In genomic region chr19:12092065-12092867, GRCh38 we compare ENCODE assay signal across 8 cellular contexts. TPM values are rescaled to one million over a fixed set of nuclear protein-coding genes. Genes with fewer than 3 reads are reported as not detected.
DNase-seq lines count a peak whose midpoint lies in the region; ATAC-seq, FAIRE-seq and TF ChIP-seq lines count a peak whose summit lies in the region.

No MANE protein-coding gene starts in this region.

- peaks cover 2 to 4% of the 10 kb centered on the region in 2 donors for H3K9me3 Mint-ChIP-seq in activated T-cell treated with anti-CD3 and anti-CD28 coated beads, Interleukin-2, amount 50 U/mL, for 72 hours
- H3K9me3 Mint-ChIP-seq in naive B cell, result peaks cover 0 to 4% (median 0%) of the 10 kb centered on the region in 7 donors
- no peaks in the 10 kb centered on the region for H3K9me3 Mint-ChIP-seq in stimulated activated effector memory CD8-positive, alpha-beta T cell treated with anti-CD3 and anti-CD28 coated beads, Interleukin-12 subunit alpha, Interleukin-12 subunit beta, amount 100 ng/mL, for 72 hours

- TF ChIP-seq CTCF in fibroblast of the aortic adventitia (IDR thresholded peaks at IDR 0.05; ENCODE audit: insufficient read depth, low read length), result no peak

- no peak overlapping the region for H3K27ac Mint-ChIP-seq in activated T-cell treated with anti-CD3 and anti-CD28 coated beads, Interleukin-2, amount 50 U/mL, for 72 hours
- peak overlapping the region; percentile 37 to 94 (median 74) for H3K27ac Mint-ChIP-seq in naive B cell
- peak overlapping the region; percentile 53 for H3K27ac Mint-ChIP-seq in stimulated activated effector memory CD8-positive, alpha-beta T cell treated with anti-CD3 and anti-CD28 coated beads, Interleukin-12 subunit alpha, Interleukin-12 subunit beta, amount 100 ng/mL, for 72 hours

- ATAC-seq in activated T-cell treated with anti-CD3 and anti-CD28 coated beads, Interleukin-2, amount 50 U/mL, for 72 hours (replicated peaks in 1 of 2), result peak; percentile 82 to 84
- ATAC-seq in naive B cell (ENCODE audit: low read depth in 2 of 2), result peak; percentile 82 to 83
- peak; percentile 84 for ATAC-seq in stimulated activated effector memory CD8-positive, alpha-beta T cell treated with anti-CD3 and anti-CD28 coated beads, Interleukin-12 subunit alpha, Interleukin-12 subunit beta, amount 100 ng/mL, for 72 hours

- H3K4me1 Mint-ChIP-seq in activated T-cell treated with anti-CD3 and anti-CD28 coated beads, Interleukin-2, amount 50 U/mL, for 72 hours (ENCODE audit: low read depth), result peaks cover 34% of the 10 kb centered on the region
- H3K4me1 Mint-ChIP-seq in naive B cell, result peaks cover 10 to 22% (median 18%) of the 10 kb centered on the region in 3 donors
- peaks cover 5% of the 10 kb centered on the region for H3K4me1 Mint-ChIP-seq in stimulated activated effector memory CD8-positive, alpha-beta T cell treated with anti-CD3 and anti-CD28 coated beads, Interleukin-12 subunit alpha, Interleukin-12 subunit beta, amount 100 ng/mL, for 72 hours

- peak; percentile 75 for FAIRE-seq in GM19239 (lab: Jason Lieb, UNC)

- DNase-seq in 8988T, result peak; percentile 75
- peak; percentile 66 for DNase-seq in GM19239 (ENCODE audit: insufficient read length, low spot score)
- DNase-seq in NCI-H82 treated with DMSO at 0.1 percent for 48 hours (lab: John Stamatoyannopoulos, UW; ENCODE audit: unreplicated experiment), result peak; percentile 3
- DNase-seq in activated T-cell treated with anti-CD3 and anti-CD28 coated beads, Interleukin-2, amount 50 U/mL, for 72 hours, result peak; percentile 75 to 81
- peak; percentile 79 for DNase-seq in fibroblast of the aortic adventitia (ENCODE audit: low read depth)
- peak; percentile 36 for DNase-seq in naive B cell
- peak; percentile 13 to 74 for DNase-seq in stimulated activated effector memory CD8-positive, alpha-beta T cell treated with anti-CD3 and anti-CD28 coated beads, Interleukin-12 subunit alpha, Interleukin-12 subunit beta, amount 100 ng/mL, for 72 hours (ENCODE audit: low spot score in 2 of 2)
- DNase-seq in NCI-H2107 treated with DMSO at 0.1 percent for 48 hours (lab: John Stamatoyannopoulos, UW; ENCODE audit: unreplicated experiment), result no peak

- H3K27me3 Mint-ChIP-seq in activated T-cell treated with anti-CD3 and anti-CD28 coated beads, Interleukin-2, amount 50 U/mL, for 72 hours (ENCODE audit: low read depth), result no peaks in the 10 kb centered on the region
- peaks cover 0 to 5% (median 0%) of the 10 kb centered on the region in 3 donors for H3K27me3 Mint-ChIP-seq in naive B cell

- H3K4me3 Mint-ChIP-seq in activated T-cell treated with anti-CD3 and anti-CD28 coated beads, Interleukin-2, amount 50 U/mL, for 72 hours, result peak overlapping the region; percentile 74 to 91
- H3K4me3 Mint-ChIP-seq in naive B cell, result peak overlapping the region; percentile 82 to 93 (median 88)
- H3K4me3 Mint-ChIP-seq in stimulated activated effector memory CD8-positive, alpha-beta T cell treated with anti-CD3 and anti-CD28 coated beads, Interleukin-12 subunit alpha, Interleukin-12 subunit beta, amount 100 ng/mL, for 72 hours, result peak overlapping the region; percentile 64

- H3K36me3 Mint-ChIP-seq in activated T-cell treated with anti-CD3 and anti-CD28 coated beads, Interleukin-2, amount 50 U/mL, for 72 hours (ENCODE audit: insufficient read depth in 2 of 2), result peaks cover 7 to 22% of the 10 kb centered on the region in 2 donors
- H3K36me3 Mint-ChIP-seq in naive B cell, result no peaks in the 10 kb centered on the region
- H3K36me3 Mint-ChIP-seq in stimulated activated effector memory CD8-positive, alpha-beta T cell treated with anti-CD3 and anti-CD28 coated beads, Interleukin-12 subunit alpha, Interleukin-12 subunit beta, amount 100 ng/mL, for 72 hours, result no peaks in the 10 kb centered on the region

- H3K4me3 ChIP-seq in fibroblast of the aortic adventitia (ENCODE audit: low read depth, low read length), result peak overlapping the region; percentile 75

RNA-seq across cellular contexts. Expression of gene ZNF844, which starts 27.7 kb away (rescaled TPM):
- 1 to 10 TPM; 3.6 to 8.4 TPM for total RNA-seq in activated T-cell treated with anti-CD3 and anti-CD28 coated beads, Interleukin-2, amount 50 U/mL, for 72 hours
- 2.0 and 11.1 TPM in 2 replicates for total RNA-seq in fibroblast of the aortic adventitia (ENCODE audit: low replicate concordance)
- 10 to 100 TPM in 5 of 6 donors, 1 to 10 TPM in 1; 6.5 to 44.1 (median 19.2) TPM for polyA plus RNA-seq in naive B cell (ENCODE audit: low read depth in 6 of 6)

RNA-seq across cellular contexts. Expression of gene ZNF878, which starts 39.5 kb away (rescaled TPM):
- under 1 TPM; 0.39 to 0.55 TPM for total RNA-seq in activated T-cell treated with anti-CD3 and anti-CD28 coated beads, Interleukin-2, amount 50 U/mL, for 72 hours
- not detected in 2 replicates for total RNA-seq in fibroblast of the aortic adventitia (ENCODE audit: low replicate concordance)
- polyA plus RNA-seq in naive B cell (ENCODE audit: low read depth in 6 of 6), result under 1 TPM in 2 of 6 donors, not detected in 4; 0.14 to 0.27 TPM

RNA-seq across cellular contexts. Expression of gene ZNF20, which starts 47.9 kb away (rescaled TPM):
- 1 to 10 TPM; 2.7 to 3.4 TPM for total RNA-seq in activated T-cell treated with anti-CD3 and anti-CD28 coated beads, Interleukin-2, amount 50 U/mL, for 72 hours
- total RNA-seq in fibroblast of the aortic adventitia (ENCODE audit: low replicate concordance), result 3.9 and 4.8 TPM in 2 replicates
- 1 to 10 TPM; 1.8 to 5.5 (median 2.9) TPM for polyA plus RNA-seq in naive B cell (ENCODE audit: low read depth in 6 of 6)

RNA-seq across cellular contexts. Expression of gene ZNF433, which starts 56.8 kb away (rescaled TPM):
- 1 to 10 TPM; 1.6 to 2.3 TPM for total RNA-seq in activated T-cell treated with anti-CD3 and anti-CD28 coated beads, Interleukin-2, amount 50 U/mL, for 72 hours
- total RNA-seq in fibroblast of the aortic adventitia (ENCODE audit: low replicate concordance), result 1.9 and 4.9 TPM in 2 replicates
- 10 to 100 TPM in 1 of 6 donors, 1 to 10 TPM in 5; 2.2 to 11.0 (median 5.0) TPM for polyA plus RNA-seq in naive B cell (ENCODE audit: low read depth in 6 of 6)
